14 cellular contexts compared by ENCODE assay signal in genomic region chr4:142396279-142396678, GRCh38.
DNase-seq lines count a peak whose midpoint lies in the region; ATAC-seq, FAIRE-seq and TF ChIP-seq lines count a peak whose summit lies in the region.
"Had no signal": no experiment of that assay in that cellular context is flagged by ENCODE, and none has a peak within 500 bp of the region (broad histone marks: within the 10 kb centered on the region; RNA-seq: fewer than 3 reads in every experiment).

No MANE protein-coding gene starts in this region.

- no peak overlapping the region for H3K9ac ChIP-seq in astrocyte (ENCODE audit: low read length)

- no peak overlapping the region for H2AFZ ChIP-seq in astrocyte (ENCODE audit: low read depth, low read length)

- H4K20me1 ChIP-seq in astrocyte (ENCODE audit: insufficient read depth, low read length) = no peaks in the 10 kb centered on the region

- CTCF ChIA-PET in activated CD4-positive, alpha-beta T cell treated with anti-CD3 and anti-CD28 coated beads for 36 hours (lab: Charles Lee) = interaction anchor here (1.9 kb wide), 1 partner anchor 11 kb away, joined by 7 read pairs; no protein-coding TSS in a partner anchor

- H3K4me1 Mint-ChIP-seq in activated CD4-positive, alpha-beta T cell treated with anti-CD3 and anti-CD28 coated beads for 36 hours = peaks cover 82% of the 10 kb centered on the region
- H3K4me1 Mint-ChIP-seq in astrocyte (ENCODE audit: low read depth, unreplicated experiment) = peaks cover 14% of the 10 kb centered on the region
- H3K4me1 Mint-ChIP-seq in naive thymus-derived CD8-positive, alpha-beta T cell = peaks cover 36 to 75% (median 70%) of the 10 kb centered on the region in 4 donors

- no peak for DNase-seq in activated CD4-positive, alpha-beta T cell treated with anti-CD3 and anti-CD28 coated beads for 36 hours
- DNase-seq in activated CD4-positive, alpha-beta T cell treated with anti-CD3 and anti-CD28 coated beads, Interleukin-2, amount 50 U/mL, for 4 hours = no peak
- peak; percentile 85 for DNase-seq in LHCN-M2 (ENCODE audit: low read depth)
- DNase-seq in astrocyte (ENCODE audit: low read depth) = peak; percentile 62
- no peak for DNase-seq in naive thymus-derived CD8-positive, alpha-beta T cell
- no peak for DNase-seq in caudate nucleus (lab: John Stamatoyannopoulos, UW)
- DNase-seq in HuH-7.5 (ENCODE audit: low spot score) = no peak
- no peak for DNase-seq in NCI-H510A treated with DMSO at 0.1 percent for 48 hours (lab: John Stamatoyannopoulos, UW)
- DNase-seq: activated CD8-positive, alpha-beta memory T cell treated with anti-CD3 and anti-CD28 coated beads, Interleukin-2, amount 50 U/mL, for 48 hours; NCI-H2171 treated with DMSO at 0.1 percent for 48 hours; T1000 had no signal

- no peaks in the 10 kb centered on the region for H3K36me3 ChIP-seq in astrocyte (ENCODE audit: insufficient read depth, low read length)

- H3K4me1 ChIP-seq in astrocyte (ENCODE audit: insufficient read depth, low read length) = peaks cover 6% of the 10 kb centered on the region

- peak; percentile 28 for ATAC-seq in activated CD4-positive, alpha-beta T cell treated with anti-CD3 and anti-CD28 coated beads for 36 hours
- no peak for ATAC-seq in naive thymus-derived CD8-positive, alpha-beta T cell
- ATAC-seq: left lobe of liver, Panc1 had no signal

- peak; percentile 76 for FAIRE-seq in astrocyte (lab: Jason Lieb, UNC)
- FAIRE-seq: GM18507 had no signal

- H3K36me3 Mint-ChIP-seq in activated CD4-positive, alpha-beta T cell treated with anti-CD3 and anti-CD28 coated beads for 36 hours (ENCODE audit: low read depth) = peaks cover 85% of the 10 kb centered on the region
- no peaks in the 10 kb centered on the region for H3K36me3 Mint-ChIP-seq in astrocyte (ENCODE audit: low read depth, unreplicated experiment)
- peaks cover 18 to 76% (median 48%) of the 10 kb centered on the region in 3 donors for H3K36me3 Mint-ChIP-seq in naive thymus-derived CD8-positive, alpha-beta T cell

- H3K9me3 ChIP-seq in astrocyte (ENCODE audit: insufficient read depth, low read depth, low read length) = no peaks in the 10 kb centered on the region

- H3K79me2 ChIP-seq in astrocyte (ENCODE audit: insufficient read depth, low read length) = peaks cover 4% of the 10 kb centered on the region

- H3K9me3 Mint-ChIP-seq in activated CD4-positive, alpha-beta T cell treated with anti-CD3 and anti-CD28 coated beads for 36 hours (ENCODE audit: low read depth) = peaks cover 4% of the 10 kb centered on the region
- H3K9me3 Mint-ChIP-seq in astrocyte (ENCODE audit: unreplicated experiment) = peaks cover 3% of the 10 kb centered on the region
- peaks cover 0 to 1% (median 0%) of the 10 kb centered on the region in 9 donors for H3K9me3 Mint-ChIP-seq in naive thymus-derived CD8-positive, alpha-beta T cell

- H3K4me2 ChIP-seq in astrocyte (ENCODE audit: low read length) = peak overlapping the region; percentile 8

- peak overlapping the region; percentile 94 for H3K27ac Mint-ChIP-seq in activated CD4-positive, alpha-beta T cell treated with anti-CD3 and anti-CD28 coated beads for 36 hours
- H3K27ac Mint-ChIP-seq in astrocyte (ENCODE audit: unreplicated experiment) = no peak overlapping the region
- H3K27ac Mint-ChIP-seq in naive thymus-derived CD8-positive, alpha-beta T cell = peak overlapping the region in 5 of 10 donors; percentile 11 to 54 (median 39)

- POLR2A ChIA-PET in activated CD4-positive, alpha-beta T cell treated with anti-CD3 and anti-CD28 coated beads for 36 hours (lab: Charles Lee) = interaction anchor here (1.0 to 1.3 kb wide), 4 partner anchors 11 to 171 kb away, joined by 4 to 10 read pairs (median 6); no protein-coding TSS in a partner anchor
- POLR2A ChIA-PET in naive thymus-derived CD8-positive, alpha-beta T cell (lab: Charles Lee) = interaction anchor here (0.6 to 0.7 kb wide), 2 partner anchors 9 to 20 kb away, joined by 3 to 4 read pairs; no protein-coding TSS in a partner anchor

- H3K27ac ChIP-seq in astrocyte (ENCODE audit: low read depth, low read length) (no peak overlapping the region), caudate nucleus (ENCODE audit: low read depth, low read length) (no peak overlapping the region)

- H3K4me3 Mint-ChIP-seq in activated CD4-positive, alpha-beta T cell treated with anti-CD3 and anti-CD28 coated beads for 36 hours = peak overlapping the region; percentile 47
- no peak overlapping the region for H3K4me3 Mint-ChIP-seq in astrocyte (ENCODE audit: unreplicated experiment)
- peak overlapping the region in 8 of 10 donors; percentile 6 to 61 (median 47) for H3K4me3 Mint-ChIP-seq in naive thymus-derived CD8-positive, alpha-beta T cell

- no peaks in the 10 kb centered on the region for H3K27me3 ChIP-seq in astrocyte (ENCODE audit: insufficient read depth, low read length)

- no peaks in the 10 kb centered on the region for H3K27me3 Mint-ChIP-seq in activated CD4-positive, alpha-beta T cell treated with anti-CD3 and anti-CD28 coated beads for 36 hours
- no peaks in the 10 kb centered on the region for H3K27me3 Mint-ChIP-seq in astrocyte (ENCODE audit: low read depth, unreplicated experiment)
- no peaks in the 10 kb centered on the region for H3K27me3 Mint-ChIP-seq in naive thymus-derived CD8-positive, alpha-beta T cell

- intact Hi-C loops in activated CD4-positive, alpha-beta T cell treated with anti-CD3 and anti-CD28 coated beads for 36 hours (cut with DNase I, micrococcal nuclease) = loop anchor here (1.0 to 2.0 kb wide), 4 partner anchors 9 to 171 kb away; no protein-coding TSS in a partner anchor

- TF ChIP-seq CTCF in astrocyte (IDR thresholded peaks at IDR 0.05; ENCODE audit: insufficient read depth, low read depth, low read length) = no peak

- H3K4me3 ChIP-seq in astrocyte (ENCODE audit: insufficient read depth, low read depth, low read length) = no peak overlapping the region

Comparison
In these comparisons a context has a peak if more than half of its experiments do, and no peak if none do; other contexts are left out.
1. DNase-seq: peak in LHCN-M2 (single experiment) and astrocyte (single experiment); none in activated CD4-positive, alpha-beta T cell treated with anti-CD3 and anti-CD28 coated beads for 36 hours (single experiment), activated CD4-positive, alpha-beta T cell treated with anti-CD3 and anti-CD28 coated beads, Interleukin-2, amount 50 U/mL, for 4 hours (0 of 2), naive thymus-derived CD8-positive, alpha-beta T cell (0 of 10), caudate nucleus (0 of 61), HuH-7.5 (single experiment) and NCI-H510A treated with DMSO at 0.1 percent for 48 hours (single experiment).